Comparison of ENCODE assay signal across 19 cellular contexts in genomic region chr4:95541094-95541493, GRCh38. TPM values are rescaled to one million over a fixed set of nuclear protein-coding genes. Genes with fewer than 3 reads are reported as not detected.
A peak's percentile ranks its signal among the peaks of the same experiment; 100 is the strongest.
DNase-seq lines count a peak whose midpoint lies in the region; ATAC-seq and TF ChIP-seq lines count a peak whose summit lies in the region.
"Had no signal": no experiment of that assay in that cellular context is flagged by ENCODE, and none has a peak within 500 bp of the region (broad histone marks: within the 10 kb centered on the region; RNA-seq: fewer than 3 reads in every experiment).

No MANE protein-coding gene starts in this region.

- H3K36me3 Mint-ChIP-seq in natural killer cell = no peaks in the 10 kb centered on the region

- H3K4me2 ChIP-seq in mesenchymal stem cell (ENCODE audit: low read length, poor library complexity, severe bottlenecking) = no peak overlapping the region
- H3K4me2 ChIP-seq: BLaER1 treated with 17β-estradiol and CSF1 and Interleukin-3, amounts not matched to agents 10 nM and 100 nM had no signal

- no peak overlapping the region for H2BK15ac ChIP-seq in mesenchymal stem cell (ENCODE audit: low read depth, poor library complexity, severe bottlenecking)

- H3K4me3 Mint-ChIP-seq in natural killer cell = no peak overlapping the region
- H3K4me3 Mint-ChIP-seq: HFFc6 had no signal

- peaks cover 0 to 6% (median 3%) of the 10 kb centered on the region in 7 donors for H3K27me3 ChIP-seq in heart right ventricle
- H3K27me3 ChIP-seq in ascending aorta = no peaks in the 10 kb centered on the region
- H3K27me3 ChIP-seq in mesenchymal stem cell (ENCODE audit: control insufficient read depth in 1 of 2, insufficient read depth in 1 of 2, low read length in 2 of 2) = peaks cover 0 to 17% of the 10 kb centered on the region in 2 experiments
- H3K27me3 ChIP-seq in tibial artery = no peaks in the 10 kb centered on the region
- H3K27me3 ChIP-seq: BLaER1 treated with 17β-estradiol and CSF1 and Interleukin-3, amounts not matched to agents 10 nM and 100 nM had no signal

- intact Hi-C loops in heart right ventricle (cut with DNase I) (loop anchor here in 2 of 10 donors (10.0 kb wide), 1 partner anchor 376 kb away; no protein-coding TSS in a partner anchor), left cardiac atrium (cut with DNase I) (no loop called here), ascending aorta (cut with DNase I) (loop anchor here (10.0 kb wide), 2 partner anchors 786 to 1086 kb away; partner anchors contain the start of genes BMPR1B and PDLIM5), tibial artery (cut with DNase I; ENCODE audit: low total_unique reads) (no loop called here), natural killer cell (cut with micrococcal nuclease) (no loop called here)

- H3K27ac Mint-ChIP-seq in natural killer cell = no peak overlapping the region
- H3K27ac Mint-ChIP-seq: HFFc6 had no signal

- H3K18ac ChIP-seq in mesenchymal stem cell (ENCODE audit: low read depth in 1 of 2, low read length in 2 of 2) = no peak overlapping the region

- peaks cover 0 to 4% (median 0%) of the 10 kb centered on the region in 9 donors for H3K4me1 ChIP-seq in heart right ventricle
- H3K4me1 ChIP-seq in ascending aorta = peaks cover 0 to 2% of the 10 kb centered on the region in 2 donors
- no peaks in the 10 kb centered on the region for H3K4me1 ChIP-seq in mesenchymal stem cell (ENCODE audit: control insufficient read depth, insufficient read depth, low read depth, low read length)
- peaks cover 0 to 6% (median 2%) of the 10 kb centered on the region in 4 donors for H3K4me1 ChIP-seq in tibial artery
- H3K4me1 ChIP-seq: BLaER1 treated with 17β-estradiol and CSF1 and Interleukin-3, amounts not matched to agents 10 nM and 100 nM had no signal

- no peak overlapping the region for H2BK5ac ChIP-seq in mesenchymal stem cell (ENCODE audit: low read depth, low read length, poor library complexity, severe bottlenecking)

- H3K4me3 ChIP-seq in heart right ventricle (peak overlapping the region in 3 of 10 donors; percentile 21 to 29 (median 25)), ascending aorta (peak overlapping the region in 1 of 2 donors; percentile 98), mesenchymal stem cell (ENCODE audit: insufficient read depth in 1 of 2, low read depth in 1 of 2, low read length in 2 of 2) (no peak overlapping the region), tibial artery (peak overlapping the region; percentile 70 to 81)
- H3K4me3 ChIP-seq: BLaER1 treated with 17β-estradiol and CSF1 and Interleukin-3, amounts not matched to agents 10 nM and 100 nM; K562 had no signal

- H3K4me1 Mint-ChIP-seq in natural killer cell = no peaks in the 10 kb centered on the region

- ATAC-seq in heart right ventricle = no peak
- ATAC-seq in left cardiac atrium = no peak
- ATAC-seq in HG02938 (IDR thresholded peaks at IDR 0.05; ENCODE audit: unreplicated experiment) = no peak
- ATAC-seq in natural killer cell = no peak
- ATAC-seq: K562, PC-3 had no signal

- H4K8ac ChIP-seq in mesenchymal stem cell (ENCODE audit: low read length) = no peak overlapping the region

- no peak overlapping the region for H2BK12ac ChIP-seq in mesenchymal stem cell (ENCODE audit: low read length in 2 of 2)

- H2AK5ac ChIP-seq in mesenchymal stem cell (ENCODE audit: low read length, severe bottlenecking) = no peak overlapping the region

- no peaks in the 10 kb centered on the region for H3K79me1 ChIP-seq in mesenchymal stem cell (replicated peaks; ENCODE audit: low read length, poor library complexity, severe bottlenecking)

- no peak overlapping the region for H3K4ac ChIP-seq in mesenchymal stem cell (ENCODE audit: low read depth in 1 of 2, low read length in 2 of 2)

- no peak overlapping the region for H4K91ac ChIP-seq in mesenchymal stem cell (ENCODE audit: low read length)

- peaks cover 2 to 7% of the 10 kb centered on the region in 2 donors for H3K27me3 Mint-ChIP-seq in natural killer cell (ENCODE audit: low read depth in 2 of 2)

- no peak overlapping the region for H3K23ac ChIP-seq in mesenchymal stem cell (ENCODE audit: low read length in 2 of 2)

- no peak overlapping the region for H3K14ac ChIP-seq in mesenchymal stem cell (ENCODE audit: low read length in 2 of 2)

- H3K9me3 Mint-ChIP-seq in natural killer cell = no peaks in the 10 kb centered on the region

- H3K27ac ChIP-seq in heart right ventricle = peak overlapping the region in 6 of 10 donors; percentile 54 to 87 (median 65)
- peak overlapping the region; percentile 93 to 96 for H3K27ac ChIP-seq in ascending aorta
- H3K27ac ChIP-seq in mesenchymal stem cell (ENCODE audit: low read length, poor library complexity, severe bottlenecking) = no peak overlapping the region
- peak overlapping the region; percentile 96 to 98 for H3K27ac ChIP-seq in tibial artery
- H3K27ac ChIP-seq: BLaER1 treated with 17β-estradiol and CSF1 and Interleukin-3, amounts not matched to agents 10 nM and 100 nM; RWPE1 had no signal

- H3K9ac ChIP-seq in mesenchymal stem cell (ENCODE audit: low read length) = no peak overlapping the region
- H3K9ac ChIP-seq: BLaER1 treated with 17β-estradiol and CSF1 and Interleukin-3, amounts not matched to agents 10 nM and 100 nM had no signal

- WGBS in heart right ventricle, 2 donors = 76 to 87% methylated on average over 3 of the region's 3 CpGs
- WGBS in mesenchymal stem cell = 0% methylated on average over 1 of the region's 3 CpGs

- H3K36me3 ChIP-seq in heart right ventricle (no peaks in the 10 kb centered on the region), ascending aorta (no peaks in the 10 kb centered on the region), mesenchymal stem cell (ENCODE audit: control insufficient read depth in 1 of 2, insufficient read depth in 2 of 2, low read depth in 1 of 2, low read length in 2 of 2) (no peaks in the 10 kb centered on the region), tibial artery (no peaks in the 10 kb centered on the region)
- H3K36me3 ChIP-seq: BLaER1 treated with 17β-estradiol and CSF1 and Interleukin-3, amounts not matched to agents 10 nM and 100 nM had no signal

- TF ChIP-seq CTCF in heart right ventricle (IDR thresholded peaks at IDR 0.05) (no peak), ascending aorta (IDR thresholded peaks at IDR 0.05) (no peak), tibial artery (IDR thresholded peaks at IDR 0.05) (no peak), natural killer cell (IDR thresholded peaks at IDR 0.05) (no peak)

- H2BK120ac ChIP-seq in mesenchymal stem cell (ENCODE audit: low read depth, low read length) = no peak overlapping the region

- DNase-seq in heart right ventricle (no peak), left cardiac atrium (no peak), ascending aorta (ENCODE audit: low spot score in 2 of 2) (no peak), mesenchymal stem cell (peak; percentile 64), tibial artery (no peak), cortex of kidney (lab: John Stamatoyannopoulos, UW) (no peak), natural killer cell (no peak)
- DNase-seq: GDM1, GOT3, HFFc6, NCI-H1436, NCI-H2029, NCI-H2171, NCI-H446, PC-3 had no signal

- no peaks in the 10 kb centered on the region for H3K9me3 ChIP-seq in heart right ventricle
- no peaks in the 10 kb centered on the region for H3K9me3 ChIP-seq in ascending aorta
- H3K9me3 ChIP-seq in mesenchymal stem cell (ENCODE audit: control insufficient read depth, low read length) = no peaks in the 10 kb centered on the region
- H3K9me3 ChIP-seq in tibial artery = no peaks in the 10 kb centered on the region
- H3K9me3 ChIP-seq: BLaER1 treated with 17β-estradiol and CSF1 and Interleukin-3, amounts not matched to agents 10 nM and 100 nM had no signal

- no peak overlapping the region for H2AFZ ChIP-seq in mesenchymal stem cell (ENCODE audit: low read depth, low read length)

RNA-seq across cellular contexts. Expression of gene UNC5C, which starts 7.7 kb away (rescaled TPM):
- total RNA-seq in heart right ventricle (1 to 10 TPM; 1.1 to 3.2 (median 1.7) TPM), left cardiac atrium (1 to 10 TPM; 3.3 to 6.2 TPM), ascending aorta (13.3 TPM), natural killer cell (not detected)
- polyA plus RNA-seq in heart right ventricle = under 1 TPM; 0.44 to 0.54 TPM
- 14.9 TPM for polyA plus RNA-seq in mesenchymal stem cell (2013, experiment 1 of 2)
- polyA plus RNA-seq in mesenchymal stem cell (2013, experiment 2 of 2) = 14.1 TPM
- total RNA-seq: HFFc6, PC-3 had no signal

Comparison
In these comparisons a context has a peak if more than half of its experiments do, and no peak if none do; other contexts are left out.
1. H3K4me3 ChIP-seq: peak in tibial artery (2 of 2); none in mesenchymal stem cell (0 of 2).